ENCODE assay signal across 25 cellular contexts in the genomic region with DNA sequence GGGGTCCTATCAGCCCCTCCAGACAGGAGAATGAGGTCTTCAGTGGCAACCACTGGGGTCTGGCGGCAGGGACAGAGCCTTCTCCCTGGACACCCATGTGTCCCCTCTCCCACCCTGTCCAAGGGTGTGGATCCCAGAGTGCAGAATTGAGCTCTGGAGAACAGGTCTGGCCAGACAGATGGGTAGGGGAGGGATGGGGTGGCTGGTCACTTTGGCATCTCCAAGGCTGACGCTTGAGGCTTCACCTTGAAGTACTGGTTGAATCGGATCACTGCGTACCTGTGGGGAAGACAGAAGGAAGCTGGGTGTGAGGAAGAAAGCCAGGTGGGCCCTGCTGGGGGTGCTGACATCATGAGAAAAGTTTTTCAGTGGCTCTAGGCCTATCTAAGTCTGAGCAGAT. TPM values are rescaled to one million over a fixed set of nuclear protein-coding genes. Genes with fewer than 3 reads are reported as not detected.
"Had no signal": no experiment of that assay in that cellular context is flagged by ENCODE, and none has a peak within 500 bp of the region (broad histone marks: within the 10 kb centered on the region; RNA-seq: fewer than 3 reads in every experiment).

No MANE protein-coding gene starts in this region.

- H3K9me3 ChIP-seq: lower lobe of right lung had no signal

- H3K36me3 ChIP-seq: lower lobe of right lung had no signal

- H3K27ac Mint-ChIP-seq: activated CD8-positive, alpha-beta T cell treated with anti-CD3 and anti-CD28 coated beads for 36 hours; activated naive CD8-positive, alpha-beta T cell treated with anti-CD3 and anti-CD28 coated beads for 36 hours; activated T-helper 17 cell treated with anti-CD3 and anti-CD28 coated beads, Interleukin-2, amount 50 U/mL, for 72 hours; stimulated activated naive CD8-positive, alpha-beta T cell treated with anti-CD3 and anti-CD28 coated beads, Interleukin-15, amount 100 ng/mL, for 72 hours; type B pancreatic cell had no signal

- H3K27me3 ChIP-seq: dorsolateral prefrontal cortex had no signal

- H3K9me3 Mint-ChIP-seq: activated CD8-positive, alpha-beta T cell treated with anti-CD3 and anti-CD28 coated beads for 36 hours; activated naive CD8-positive, alpha-beta T cell treated with anti-CD3 and anti-CD28 coated beads for 36 hours; activated T-helper 17 cell treated with anti-CD3 and anti-CD28 coated beads, Interleukin-2, amount 50 U/mL, for 72 hours; nephron progenitor cell; stimulated activated naive CD8-positive, alpha-beta T cell treated with anti-CD3 and anti-CD28 coated beads, Interleukin-15, amount 100 ng/mL, for 72 hours; type B pancreatic cell had no signal

- H3K4me3 ChIP-seq: dorsolateral prefrontal cortex, lower lobe of right lung, smooth muscle cell had no signal

- H3K27me3 Mint-ChIP-seq: activated CD8-positive, alpha-beta T cell treated with anti-CD3 and anti-CD28 coated beads for 36 hours; activated naive CD8-positive, alpha-beta T cell treated with anti-CD3 and anti-CD28 coated beads for 36 hours; activated T-helper 17 cell treated with anti-CD3 and anti-CD28 coated beads, Interleukin-2, amount 50 U/mL, for 72 hours; stimulated activated naive CD8-positive, alpha-beta T cell treated with anti-CD3 and anti-CD28 coated beads, Interleukin-15, amount 100 ng/mL, for 72 hours; type B pancreatic cell had no signal

- H3K4me3 Mint-ChIP-seq: activated CD8-positive, alpha-beta T cell treated with anti-CD3 and anti-CD28 coated beads for 36 hours; activated naive CD8-positive, alpha-beta T cell treated with anti-CD3 and anti-CD28 coated beads for 36 hours; activated T-helper 17 cell treated with anti-CD3 and anti-CD28 coated beads, Interleukin-2, amount 50 U/mL, for 72 hours; nephron progenitor cell; stimulated activated naive CD8-positive, alpha-beta T cell treated with anti-CD3 and anti-CD28 coated beads, Interleukin-15, amount 100 ng/mL, for 72 hours; type B pancreatic cell had no signal

- H3K36me3 Mint-ChIP-seq: activated naive CD8-positive, alpha-beta T cell treated with anti-CD3 and anti-CD28 coated beads for 36 hours; type B pancreatic cell had no signal

- H3K27ac ChIP-seq: lower lobe of right lung had no signal

- DNase-seq: activated CD4-positive, alpha-beta T cell treated with anti-CD3 and anti-CD28 coated beads for 48 hours; activated CD4-positive, CD25-positive, alpha-beta regulatory T cell; activated CD8-positive, alpha-beta T cell treated with anti-CD3 and anti-CD28 coated beads for 36 hours; activated naive CD4-positive, alpha-beta T cell; activated naive CD8-positive, alpha-beta T cell treated with anti-CD3 and anti-CD28 coated beads for 36 hours; activated T-cell treated with anti-CD3 and anti-CD28 coated beads, Interleukin-2, amount 50 U/mL, for 1 hour; amniotic stem cell; dorsolateral prefrontal cortex; foreskin melanocyte; glutamatergic neuron; hypothalamus; islet precursor cell; lower lobe of right lung; midbrain; nephron progenitor cell; stimulated activated CD4-positive, alpha-beta T cell treated with anti-CD3 and anti-CD28 coated beads, Interleukin-4, amount 100 ng/mL, for 1 hour; stimulated activated naive CD8-positive, alpha-beta T cell treated with anti-CD3 and anti-CD28 coated beads, Interleukin-15, amount 100 ng/mL, for 72 hours; SW 1271; T-helper 2 cell had no signal

- ATAC-seq: activated CD8-positive, alpha-beta T cell treated with anti-CD3 and anti-CD28 coated beads for 36 hours; activated T-helper 17 cell treated with anti-CD3 and anti-CD28 coated beads, Interleukin-2, amount 50 U/mL, for 72 hours; lower lobe of right lung; sciatic nerve; stimulated activated naive CD8-positive, alpha-beta T cell treated with anti-CD3 and anti-CD28 coated beads, Interleukin-15, amount 100 ng/mL, for 72 hours had no signal

RNA-seq across cellular contexts. Expression of a gene that starts 34.2 kb away (rescaled TPM):
- total RNA-seq: activated CD8-positive, alpha-beta T cell treated with anti-CD3 and anti-CD28 coated beads for 36 hours; activated naive CD8-positive, alpha-beta T cell treated with anti-CD3 and anti-CD28 coated beads for 36 hours; activated T-helper 17 cell treated with anti-CD3 and anti-CD28 coated beads, Interleukin-2, amount 50 U/mL, for 72 hours; myocyte; sciatic nerve; smooth muscle cell; temporal lobe had no signal
- polyA plus RNA-seq: smooth muscle cell had no signal

RNA-seq across cellular contexts. Expression of a gene that starts 59.1 kb away (rescaled TPM):
- total RNA-seq: activated naive CD8-positive, alpha-beta T cell treated with anti-CD3 and anti-CD28 coated beads for 36 hours had no signal
